22 cellular contexts compared by ENCODE assay signal in genomic region chr2:37400041-37400440, GRCh38. TPM values are rescaled to one million over a fixed set of nuclear protein-coding genes. Genes with fewer than 3 reads are reported as not detected.
A peak's percentile ranks its signal among the peaks of the same experiment; 100 is the strongest.
DNase-seq lines count a peak whose midpoint lies in the region; ATAC-seq, FAIRE-seq and TF ChIP-seq lines count a peak whose summit lies in the region.
"Had no signal": no experiment of that assay in that cellular context is flagged by ENCODE, and none has a peak within 500 bp of the region (broad histone marks: within the 10 kb centered on the region; RNA-seq: fewer than 3 reads in every experiment).

No MANE protein-coding gene starts in this region.

- H3K4me2 ChIP-seq in HepG2 (ENCODE audit: low read depth, low read length) (no peak overlapping the region), Karpas-422 (ENCODE audit: low read depth, low read length, poor library complexity, severe bottlenecking) (no peak overlapping the region), K562 (ENCODE audit: insufficient read depth, low read length) (no peak overlapping the region)

- POLR2A ChIA-PET in HepG2 (lab: Yijun Ruan, JAX) (no interaction called here), K562 (lab: Yijun Ruan, JAX) (no interaction called here)

- TF ChIP-seq RAD21 in HepG2 (CRISPR knock-in tag; IDR thresholded peaks at IDR 0.05) = no peak
- TF ChIP-seq RAD21 in K562 (CRISPR knock-in tag; conservative IDR thresholded peaks at IDR 0.05 in 1 of 2, IDR thresholded peaks at IDR 0.05 in 1 of 2) = no peak

- H3K27me3 ChIP-seq in HepG2 (ENCODE audit: control insufficient read depth in 1 of 2, insufficient read depth in 2 of 2, low read length in 2 of 2) = no peaks in the 10 kb centered on the region
- H3K27me3 ChIP-seq in right lobe of liver = no peaks in the 10 kb centered on the region
- H3K27me3 ChIP-seq in Karpas-422 (ENCODE audit: low read length) = no peaks in the 10 kb centered on the region
- H3K27me3 ChIP-seq in K562 (ENCODE audit: control insufficient read depth in 2 of 2, insufficient read depth in 2 of 2, low read length in 2 of 2) = no peaks in the 10 kb centered on the region; a peak in 1 of 5 replicates
- H3K27me3 ChIP-seq in pancreas = no peaks in the 10 kb centered on the region

- intact Hi-C loops in HepG2 (cut with micrococcal nuclease; ENCODE audit: unreplicated experiment) = no loop called here
- intact Hi-C loops in right lobe of liver (cut with DNase I) = no loop called here
- intact Hi-C loops in K562 (cut with micrococcal nuclease) = no loop called here
- intact Hi-C loops in pancreas (cut with DNase I) = loop anchor here in 1 of 3 donors (5.0 kb wide), 1 partner anchor 477 kb away; no protein-coding TSS in a partner anchor

- H3K9me1 ChIP-seq in K562 (ENCODE audit: control insufficient read depth, insufficient read depth, low read length) = no peaks in the 10 kb centered on the region

- FAIRE-seq in HepG2 (lab: Jason Lieb, UNC) (no peak), K562 (lab: Jason Lieb, UNC) (no peak), pancreas (lab: Jason Lieb, UNC) (peak; percentile 5)
- FAIRE-seq: GM12878, GM19239, H1 had no signal

- H3K9ac ChIP-seq in HepG2 (ENCODE audit: insufficient read depth, low read depth, low read length) = no peak overlapping the region
- no peak overlapping the region for H3K9ac ChIP-seq in Karpas-422 (ENCODE audit: low read length)
- no peak overlapping the region for H3K9ac ChIP-seq in K562 (ENCODE audit: insufficient read depth in 1 of 2, low read depth in 2 of 2, low read length in 2 of 2)
- H3K9ac ChIP-seq: GM23248 had no signal

- no peaks in the 10 kb centered on the region for H3K79me2 ChIP-seq in HepG2 (ENCODE audit: insufficient read depth, low read length)
- no peaks in the 10 kb centered on the region for H3K79me2 ChIP-seq in Karpas-422 (ENCODE audit: low read length)
- no peaks in the 10 kb centered on the region for H3K79me2 ChIP-seq in K562 (ENCODE audit: control insufficient read depth, insufficient read depth, low read length)

- in situ Hi-C loops in HepG2 (cut with HindIII; ENCODE audit: extremely low pct_ligation_motif_present, low pct_unique_long_range_greater_than_20kb) (no loop called here), K562 (cut with MboI) (no loop called here)

- H3K36me3 ChIP-seq in HepG2 (replicated peaks in 1 of 2; ENCODE audit: control insufficient read depth in 1 of 2, insufficient read depth in 2 of 2, low read length in 2 of 2) = no peaks in the 10 kb centered on the region
- H3K36me3 ChIP-seq in right lobe of liver = no peaks in the 10 kb centered on the region
- no peaks in the 10 kb centered on the region for H3K36me3 ChIP-seq in Karpas-422 (ENCODE audit: insufficient read depth, low read length)
- no peaks in the 10 kb centered on the region for H3K36me3 ChIP-seq in K562 (ENCODE audit: control insufficient read depth, insufficient read depth, low read length)
- H3K36me3 ChIP-seq in pancreas = no peaks in the 10 kb centered on the region

- ATAC-seq in HepG2 (no peak), right lobe of liver (no peak), K562 (no peak), pancreas (no peak)
- no peak for ATAC-seq in activated CD4-positive, CD25-positive, alpha-beta regulatory T cell treated with anti-CD3 and anti-CD28 coated beads, Interleukin-2, amount 50 U/mL, for 24 hours
- ATAC-seq: GM12878 had no signal

- H4K20me1 ChIP-seq in HepG2 (ENCODE audit: insufficient read depth, low read length) (no peaks in the 10 kb centered on the region), Karpas-422 (ENCODE audit: insufficient read depth, low read depth, low read length) (no peaks in the 10 kb centered on the region), K562 (replicated peaks; ENCODE audit: control insufficient read depth, insufficient read depth, low read length) (no peaks in the 10 kb centered on the region)

- no peak for TF ChIP-seq CTCF in HepG2 (CRISPR knock-in tag; IDR thresholded peaks at IDR 0.05)
- TF ChIP-seq CTCF in right lobe of liver (IDR thresholded peaks at IDR 0.05) = no peak
- TF ChIP-seq CTCF in K562 (IDR thresholded peaks at IDR 0.05 in 2 of 3, conservative IDR thresholded peaks at IDR 0.05 in 1 of 3; ENCODE audit: insufficient read depth in 2 of 3, low read depth in 1 of 3, low read length in 3 of 3) = no peak
- TF ChIP-seq CTCF in pancreas (IDR thresholded peaks at IDR 0.05) = no peak

- H3K27ac ChIP-seq in HepG2 (ENCODE audit: extremely low read length, insufficient read depth, low read length) (no peak overlapping the region), right lobe of liver (no peak overlapping the region), Karpas-422 (ENCODE audit: low read length) (no peak overlapping the region), K562 (ENCODE audit: extremely low read depth, low read depth, low read length) (no peak overlapping the region), pancreas (no peak overlapping the region)
- H3K27ac ChIP-seq: 22Rv1, GM23248 had no signal

- BruUV-seq in HepG2 (replicated peaks; lab: Mats Ljungman, UMichigan) = no TSS peak
- no TSS peak for BruUV-seq in K562 (replicated peaks; lab: Mats Ljungman, UMichigan)

- H2AFZ ChIP-seq in HepG2 (ENCODE audit: low read length) (no peak overlapping the region), Karpas-422 (ENCODE audit: low read length) (no peak overlapping the region), K562 (ENCODE audit: low read depth, low read length) (no peak overlapping the region)
- H2AFZ ChIP-seq: GM23248 had no signal

- no peaks in the 10 kb centered on the region for H3K9me2 ChIP-seq in Karpas-422 (replicated peaks; ENCODE audit: insufficient read depth, low read length)

- 9% methylated on average over 4 of the region's 4 CpGs for WGBS in HepG2 (ENCODE audit: low lambda C conversion rate)
- 86% methylated on average over 4 of the region's 4 CpGs for WGBS in right lobe of liver (ENCODE audit: insufficient coverage, low coverage, low lambda C conversion rate, missing lambda C conversion rate)
- WGBS in K562 (ENCODE audit: insufficient coverage, low coverage, missing lambda C conversion rate) = 5% methylated on average over 4 of the region's 4 CpGs
- 84 to 93% methylated on average over 4 of the region's 4 CpGs for WGBS in pancreas, 2 donors

- TF ChIP-seq EP300 in HepG2 (IDR thresholded peaks at IDR 0.05; ENCODE audit: low read depth in 2 of 2, low read length in 2 of 2) (no peak), HepG2 (CRISPR knock-in tag; IDR thresholded peaks at IDR 0.05; ENCODE audit: borderline replicate concordance) (no peak), K562 (IDR thresholded peaks at IDR 0.05; ENCODE audit: low read length) (no peak)

- no peak for DNase-seq in HepG2 (ENCODE audit: low spot score)
- no peak for DNase-seq in right lobe of liver
- peak; percentile 34 for DNase-seq in Karpas-422
- DNase-seq in K562 (ENCODE audit: extremely low read depth in 1 of 4, low spot score in 3 of 4) = no peak
- DNase-seq in pancreas = no peak
- no peak for DNase-seq in stimulated activated naive CD4-positive, alpha-beta T cell (lab: John Stamatoyannopoulos, UW)
- DNase-seq in activated CD8-positive, alpha-beta memory T cell treated with anti-CD3 and anti-CD28 coated beads, Interleukin-2, amount 50 U/mL, for 48 hours = no peak
- DNase-seq: C1 segment of cervical spinal cord; Calu3; CD4-positive, alpha-beta memory T cell; COR-L47; DMS153; DND-41; GDM1; GM23248; H7; HCEC 1CT had no signal

- H3K9me3 ChIP-seq in HepG2 (ENCODE audit: low read length) = no peaks in the 10 kb centered on the region
- H3K9me3 ChIP-seq in right lobe of liver = no peaks in the 10 kb centered on the region
- H3K9me3 ChIP-seq in Karpas-422 (ENCODE audit: low read length) = no peaks in the 10 kb centered on the region
- H3K9me3 ChIP-seq in K562 (replicated peaks; ENCODE audit: control insufficient read depth, insufficient read depth, low read depth, low read length) = no peaks in the 10 kb centered on the region
- no peaks in the 10 kb centered on the region for H3K9me3 ChIP-seq in pancreas

- TF ChIP-seq POLR2A in HepG2 (IDR thresholded peaks at IDR 0.05; ENCODE audit: insufficient read depth in 1 of 2, low read depth in 2 of 2, low read length in 2 of 2) (no peak), right lobe of liver (IDR thresholded peaks at IDR 0.05) (no peak), K562 (conservative IDR thresholded peaks at IDR 0.05) (no peak)

- H3K4me1 ChIP-seq in HepG2 (ENCODE audit: insufficient read depth, low read length) (no peaks in the 10 kb centered on the region), right lobe of liver (no peaks in the 10 kb centered on the region), Karpas-422 (ENCODE audit: low read length) (no peaks in the 10 kb centered on the region), K562 (replicated peaks in 1 of 2; ENCODE audit: control insufficient read depth in 2 of 2, insufficient read depth in 2 of 2, low read length in 2 of 2) (no peaks in the 10 kb centered on the region), pancreas (no peaks in the 10 kb centered on the region)

- no peak overlapping the region for H3K4me3 ChIP-seq in HepG2 (replicated peaks in 1 of 3; ENCODE audit: insufficient read depth in 1 of 3, low read depth in 2 of 3, low read length in 3 of 3)
- H3K4me3 ChIP-seq in right lobe of liver = no peak overlapping the region
- H3K4me3 ChIP-seq in Karpas-422 (ENCODE audit: low read length) = no peak overlapping the region
- H3K4me3 ChIP-seq in K562 = no peak overlapping the region
- no peak overlapping the region for H3K4me3 ChIP-seq in pancreas
- H3K4me3 ChIP-seq: GM12878, GM23248 had no signal

- CTCF ChIA-PET in HepG2 (lab: Yijun Ruan, JAX; ENCODE audit: low intra/inter-chr PET ratio, low total read pairs) (no interaction called here), K562 (lab: Yijun Ruan, JAX; ENCODE audit: low intra/inter-chr PET ratio) (no interaction called here)

RNA-seq across cellular contexts. Expression of gene QPCT, which starts 55.6 kb away (rescaled TPM):
- total RNA-seq in HepG2 (2016; rRNA removed; fragmentation: Illumina TruSeq; extraction: Trizol) = 0.77 TPM in 1 of 2 replicates, not detected in the other
- total RNA-seq in HepG2 (2016; cell fraction: cytosol; rRNA removed; fragmentation: Illumina TruSeq; extraction: Trizol; ENCODE audit: low read depth) = not detected in 2 replicates
- 0.39 and 0.48 TPM in 2 replicates for total RNA-seq in HepG2 (2016; cell fraction: insoluble cytoplasmic fraction; rRNA removed; fragmentation: Illumina TruSeq; extraction: Trizol)
- 0.38 and 0.68 TPM in 2 replicates for total RNA-seq in HepG2 (2016; cell fraction: membrane; rRNA removed; fragmentation: Illumina TruSeq; extraction: Trizol)
- total RNA-seq in HepG2 (2016; cell fraction: nucleus; rRNA removed; fragmentation: Illumina TruSeq; extraction: Trizol) = 0.60 and 0.99 TPM in 2 replicates
- 1.1 and 1.2 TPM in 2 replicates for polyA plus RNA-seq in HepG2 (2011; rRNA removed)
- 0.64 and 0.86 TPM in 2 replicates for polyA plus RNA-seq in HepG2 (2011; cell fraction: cytosol; rRNA removed)
- polyA plus RNA-seq in HepG2 (2011; cell fraction: nucleus; rRNA removed) = 0.29 and 0.35 TPM in 2 replicates
- 0.24 and 0.67 TPM in 2 replicates for polyA plus RNA-seq in HepG2 (2012)
- polyA plus RNA-seq in HepG2 (2016; cell fraction: cytosol; fragmentation: Illumina TruSeq; extraction: Trizol; ENCODE audit: low read depth) = 0.12 and 0.25 TPM in 2 replicates
- polyA plus RNA-seq in HepG2 (2016; cell fraction: insoluble cytoplasmic fraction; fragmentation: Illumina TruSeq; extraction: Trizol; ENCODE audit: low read depth) = 0.21 and 0.29 TPM in 2 replicates
- 0.24 and 0.45 TPM in 2 replicates for polyA plus RNA-seq in HepG2 (2016; cell fraction: membrane; fragmentation: Illumina TruSeq; extraction: Trizol; ENCODE audit: low read depth)
- polyA plus RNA-seq in HepG2 (2016; cell fraction: nucleus; fragmentation: Illumina TruSeq; extraction: Trizol; ENCODE audit: insufficient read depth, low read depth) = 2.1 and 2.6 TPM in 2 replicates
- polyA minus RNA-seq in HepG2 (2011; rRNA and poly(A)+ RNA removed; ENCODE audit: low replicate concordance) = 1.1 TPM in 1 of 2 replicates, not detected in the other
- polyA minus RNA-seq in HepG2 (2011; cell fraction: cytosol; rRNA and poly(A)+ RNA removed) = 1.9 TPM in 1 of 2 replicates, not detected in the other
- 0.99 TPM in 1 of 2 replicates, not detected in the other for polyA minus RNA-seq in HepG2 (2011; cell fraction: nucleus; rRNA and poly(A)+ RNA removed)
- 1 to 10 TPM in 3 of 6 experiments, under 1 TPM in 3; 0.55 to 1.5 (median 1.1) TPM for total RNA-seq in right lobe of liver
- total RNA-seq in Karpas-422 (2014; rRNA removed; shearing (Covaris generic); ENCODE audit: low replicate concordance) = 4.8 and 8.8 TPM in 2 replicates
- not detected in 2 replicates for total RNA-seq in K562 (2011; cell fraction: chromatin; rRNA removed; ENCODE audit: low replicate concordance)
- not detected in 2 replicates for total RNA-seq in K562 (2011; cell fraction: nucleolus; rRNA removed)
- total RNA-seq in K562 (2011; cell fraction: nucleoplasm; rRNA removed) = not detected in 2 replicates
- total RNA-seq in K562 (2014; rRNA removed) = not detected in 2 replicates
- total RNA-seq in K562 (2014; rRNA removed; fragmentation: Illumina TruSeq; extraction: Trizol) = not detected in 2 replicates
- not detected in 2 replicates for total RNA-seq in K562 (2015; rRNA removed; fragmentation: Illumina TruSeq; extraction: Trizol)
- total RNA-seq in K562 (2021) = not detected in 2 replicates
- polyA plus RNA-seq in K562 (2011; rRNA removed) = 0.07 TPM in 1 of 2 replicates, not detected in the other
- polyA plus RNA-seq in K562 (2011; cell fraction: cytosol; rRNA removed) = not detected in 2 replicates
- polyA plus RNA-seq in K562 (2011; cell fraction: nucleus; rRNA removed) = not detected in 2 replicates
- not detected in 2 replicates for polyA plus RNA-seq in K562 (2012)
- polyA plus RNA-seq in K562 (2014; fragmentation: Illumina TruSeq; extraction: Trizol) = not detected in 2 replicates
- polyA plus RNA-seq in K562 (2014; fragmentation: Nextera tagmentation; extraction: Ambion mirVana) = not detected
- not detected in 2 replicates for polyA plus RNA-seq in K562 (2014; rRNA removed)
- not detected in 2 replicates for polyA minus RNA-seq in K562 (2011; rRNA and poly(A)+ RNA removed)
- polyA minus RNA-seq in K562 (2011; cell fraction: cytosol; rRNA and poly(A)+ RNA removed) = not detected in 2 replicates
- not detected in 2 replicates for polyA minus RNA-seq in K562 (2011; cell fraction: nucleus; rRNA and poly(A)+ RNA removed)
- 10 to 100 TPM in 1 of 6 donors, 1 to 10 TPM in 4, under 1 TPM in 1; 0.79 to 15.7 (median 3.6) TPM for total RNA-seq in pancreas
- 10 to 100 TPM; 15.3 to 69.0 TPM for polyA plus RNA-seq in pancreas
